In genomic region chr2:229179598-229179997, GRCh38 we compare ENCODE assay signal across 16 cellular contexts.
DNase-seq lines count a peak whose midpoint lies in the region; ATAC-seq and TF ChIP-seq lines count a peak whose summit lies in the region.
"Had no signal": no experiment of that assay in that cellular context is flagged by ENCODE, and none has a peak within 500 bp of the region (broad histone marks: within the 10 kb centered on the region; RNA-seq: fewer than 3 reads in every experiment).

No MANE protein-coding gene starts in this region.

- BruUV-seq in OCI-LY7 (replicated peaks; lab: Mats Ljungman, UMichigan): no TSS peak

- DNase-seq in DMS53 (lab: John Stamatoyannopoulos, UW) (peak; percentile 61), DMS53 treated with DMSO at 0.1 percent for 48 hours (lab: John Stamatoyannopoulos, UW; ENCODE audit: unreplicated experiment) (no peak), adipocyte (ENCODE audit: low read depth) (peak; percentile 43), left ventricle myocardium superior (no peak), sciatic nerve (ENCODE audit: low spot score) (no peak), OCI-LY7 (ENCODE audit: low spot score) (no peak), DMS114 treated with DMSO at 0.1 percent for 48 hours (lab: John Stamatoyannopoulos, UW; ENCODE audit: unreplicated experiment) (no peak)
- DNase-seq: H9, NCI-H1417 treated with DMSO at 0.1 percent for 48 hours, NCI-H2081 treated with DMSO at 0.1 percent for 48 hours, NCI-H524 treated with DMSO at 0.1 percent for 48 hours, PC-9 had no signal

- no peaks in the 10 kb centered on the region for H3K36me3 ChIP-seq in adipocyte (ENCODE audit: control insufficient read depth, insufficient read depth, low read length, severe bottlenecking)
- no peaks in the 10 kb centered on the region for H3K36me3 ChIP-seq in OCI-LY7 (ENCODE audit: insufficient read depth, low read length)
- H3K36me3 ChIP-seq: BLaER1 treated with 17β-estradiol and CSF1 and Interleukin-3, amounts not matched to agents 10 nM and 100 nM had no signal

- CTCF ChIA-PET in OCI-LY7 (lab: Charles Lee; ENCODE audit: unreplicated experiment): no interaction called here

- TF ChIP-seq CTCF in OCI-LY7 (conservative IDR thresholded peaks at IDR 0.05; ENCODE audit: low read length): no peak

- no peak overlapping the region for H3K4me2 ChIP-seq in OCI-LY7 (ENCODE audit: low read length)
- H3K4me2 ChIP-seq: BLaER1 treated with 17β-estradiol and CSF1 and Interleukin-3, amounts not matched to agents 10 nM and 100 nM; PC-9 had no signal

- H3K27me3 ChIP-seq in adipocyte (replicated peaks; ENCODE audit: control insufficient read depth, insufficient read depth, low read length): no peaks in the 10 kb centered on the region
- H3K27me3 ChIP-seq: BLaER1 treated with 17β-estradiol and CSF1 and Interleukin-3, amounts not matched to agents 10 nM and 100 nM had no signal

- no peak overlapping the region for H3K9ac ChIP-seq in adipocyte (ENCODE audit: low read length)
- H3K9ac ChIP-seq: BLaER1 treated with 17β-estradiol and CSF1 and Interleukin-3, amounts not matched to agents 10 nM and 100 nM had no signal

- intact Hi-C loops in left ventricle myocardium superior (cut with micrococcal nuclease) (no loop called here), sciatic nerve (cut with DNase I) (no loop called here), OCI-LY7 (cut with micrococcal nuclease; ENCODE audit: unreplicated experiment) (no loop called here)

- ATAC-seq in left ventricle myocardium superior (peak; percentile 85), sciatic nerve (peak; percentile 86), GM18870 (IDR thresholded peaks at IDR 0.05; ENCODE audit: unreplicated experiment) (no peak)
- ATAC-seq: GM12878 had no signal

- H3K9me2 ChIP-seq in OCI-LY7 (ENCODE audit: insufficient read depth, low read length): no peaks in the 10 kb centered on the region

- H3K9me3 ChIP-seq in adipocyte (ENCODE audit: control insufficient read depth, low read length): no peaks in the 10 kb centered on the region
- no peaks in the 10 kb centered on the region for H3K9me3 ChIP-seq in OCI-LY7 (ENCODE audit: low read length)

- POLR2A ChIA-PET in OCI-LY7 (lab: Charles Lee): interaction anchor here (0.6 kb wide), 1 partner anchor 344 kb away, joined by 3 read pairs; no protein-coding TSS in a partner anchor

- no peak overlapping the region for H2AFZ ChIP-seq in OCI-LY7 (ENCODE audit: low read length)
- H2AFZ ChIP-seq: PC-9 had no signal

- no peaks in the 10 kb centered on the region for H4K20me1 ChIP-seq in OCI-LY7 (ENCODE audit: insufficient read depth, low read length)
- H4K20me1 ChIP-seq: BLaER1 treated with 17β-estradiol and CSF1 and Interleukin-3, amounts not matched to agents 10 nM and 100 nM had no signal

- H3K4me3 ChIP-seq in adipocyte (ENCODE audit: low read length) (no peak overlapping the region), OCI-LY7 (ENCODE audit: low read depth, low read length, poor library complexity, severe bottlenecking) (no peak overlapping the region)
- H3K4me3 ChIP-seq: BLaER1 treated with 17β-estradiol and CSF1 and Interleukin-3, amounts not matched to agents 10 nM and 100 nM; GM12878; PC-9 had no signal

- H3K27ac ChIP-seq in OCI-LY7 (ENCODE audit: low read depth, low read length, poor library complexity, severe bottlenecking): no peak overlapping the region
- H3K27ac ChIP-seq: 22Rv1; BLaER1 treated with 17β-estradiol and CSF1 and Interleukin-3, amounts not matched to agents 10 nM and 100 nM; PC-9 had no signal

- H3K4me1 ChIP-seq in adipocyte (ENCODE audit: control insufficient read depth, insufficient read depth, low read length) (peaks cover 12% of the 10 kb centered on the region), OCI-LY7 (ENCODE audit: insufficient read depth, low read length, poor library complexity, severe bottlenecking) (no peaks in the 10 kb centered on the region)
- H3K4me1 ChIP-seq: BLaER1 treated with 17β-estradiol and CSF1 and Interleukin-3, amounts not matched to agents 10 nM and 100 nM had no signal

- no peaks in the 10 kb centered on the region for H3K79me2 ChIP-seq in OCI-LY7 (ENCODE audit: insufficient read depth, low read depth, low read length)

Comparison
In these comparisons a context has a peak if more than half of its experiments do, and no peak if none do; other contexts are left out.
1. DNase-seq: peak in DMS53 (single experiment) and adipocyte (single experiment); none in DMS53 treated with DMSO at 0.1 percent for 48 hours (single experiment), left ventricle myocardium superior (single experiment), sciatic nerve (single experiment), OCI-LY7 (single experiment) and DMS114 treated with DMSO at 0.1 percent for 48 hours (single experiment).